Comparison of ENCODE assay signal across 8 cellular contexts in genomic region chr1:156600733-156601121, GRCh38. TPM values are rescaled to one million over a fixed set of nuclear protein-coding genes. Genes with fewer than 3 reads are reported as not detected.
DNase-seq lines count a peak whose midpoint lies in the region; FAIRE-seq and TF ChIP-seq lines count a peak whose summit lies in the region.

No MANE protein-coding gene starts in this region.

- H3K4me2 ChIP-seq in OCI-LY7 (ENCODE audit: low read length) = peak overlapping the region; percentile 91
- H3K4me2 ChIP-seq in endothelial cell of umbilical vein (ENCODE audit: insufficient read depth, low read length) = peak overlapping the region; percentile 76
- H3K4me2 ChIP-seq in neuronal stem cell (ENCODE audit: insufficient read depth, low read length, poor library complexity, severe bottlenecking) = peak overlapping the region; percentile 72

- POLR2A ChIA-PET in CD8-positive, alpha-beta memory T cell (lab: Charles Lee) = interaction anchor here (1.0 to 1.5 kb wide), 4 partner anchors 10 to 143 kb away, joined by 3 to 5 read pairs (median 4); partner anchors contain the start of genes MEF2D and NAXE
- POLR2A ChIA-PET in OCI-LY7 (lab: Charles Lee) = interaction anchor here (0.7 to 4.7 kb wide), 7 partner anchors 9 to 215 kb away, joined by 3 to 27 read pairs (median 4); partner anchors contain the start of genes MEF2D and NAXE
- POLR2A ChIA-PET in endothelial cell of umbilical vein (lab: Charles Lee) = interaction anchor here (1.8 kb wide), 1 partner anchor 9 kb away, joined by 9 read pairs; the partner anchor contains the start of gene NAXE

- H3K14ac ChIP-seq in neuronal stem cell (ENCODE audit: low read length) = no peak overlapping the region

- BruUV-seq in OCI-LY7 (replicated peaks; lab: Mats Ljungman, UMichigan) = TSS peak; percentile 74
- no TSS peak for BruUV-seq in endothelial cell of umbilical vein (replicated peaks; lab: Mats Ljungman, UMichigan)

- H3K9me3 ChIP-seq in CD8-positive, alpha-beta memory T cell (ENCODE audit: low read length) = no peaks in the 10 kb centered on the region
- no peaks in the 10 kb centered on the region for H3K9me3 ChIP-seq in OCI-LY7 (ENCODE audit: low read length)
- no peaks in the 10 kb centered on the region for H3K9me3 ChIP-seq in endothelial cell of umbilical vein (replicated peaks; ENCODE audit: control insufficient read depth, insufficient read depth, low read length)
- H3K9me3 ChIP-seq in neuronal stem cell (replicated peaks in 1 of 2; ENCODE audit: control insufficient read depth in 2 of 2, insufficient read depth in 1 of 2, low read depth in 1 of 2, low read length in 2 of 2) = no peaks in the 10 kb centered on the region

- no CpG with 5 or more reads among the region's 13 CpGs for WGBS in neuronal stem cell (ENCODE audit: extremely low coverage in 2 of 2, insufficient read length in 2 of 2, insufficient replicate concordance in 1 of 2), 2 donors

- H3K79me1 ChIP-seq in neuronal stem cell (ENCODE audit: low read depth, low read length) = peaks cover 4% of the 10 kb centered on the region

- no peaks in the 10 kb centered on the region for H3K27me3 ChIP-seq in CD8-positive, alpha-beta memory T cell (ENCODE audit: insufficient read depth, low read length, poor library complexity, severe bottlenecking)
- H3K27me3 ChIP-seq in endothelial cell of umbilical vein (ENCODE audit: control insufficient read depth in 2 of 2, insufficient read depth in 2 of 2, low read length in 2 of 2) (no peaks in the 10 kb centered on the region), neuronal stem cell (ENCODE audit: control insufficient read depth in 3 of 3, insufficient read depth in 3 of 3, low read depth in 1 of 3, low read length in 3 of 3) (no peaks in the 10 kb centered on the region)

- intact Hi-C loops in OCI-LY7 (cut with micrococcal nuclease; ENCODE audit: unreplicated experiment) (loop anchor here (1.0 kb wide), 1 partner anchor 143 kb away; no protein-coding TSS in a partner anchor), endothelial cell of umbilical vein (cut with micrococcal nuclease) (loop anchor here (1.0 to 2.0 kb wide), 3 partner anchors 7 to 144 kb away; no protein-coding TSS in a partner anchor)

- no peak overlapping the region for H2BK15ac ChIP-seq in neuronal stem cell (ENCODE audit: low read length)

- DNase-seq in CD8-positive, alpha-beta memory T cell = no peak
- no peak for DNase-seq in OCI-LY7 (ENCODE audit: low spot score)
- no peak for DNase-seq in endothelial cell of umbilical vein (ENCODE audit: low read depth, low spot score)
- no peak for DNase-seq in neuronal stem cell (ENCODE audit: low spot score)
- DNase-seq in HCEC 1CT = no peak
- DNase-seq in hepatic stellate cell (ENCODE audit: low spot score) = no peak
- DNase-seq in stimulated activated CD4-positive, alpha-beta T cell treated with anti-CD3 and anti-CD28 coated beads, Interleukin-4, amount 100 ng/mL, for 24 hours = no peak
- no peak for DNase-seq in activated CD4-positive, alpha-beta T cell treated with anti-CD3 and anti-CD28 coated beads for 48 hours

- H2BK5ac ChIP-seq in neuronal stem cell (ENCODE audit: low read length) = no peak overlapping the region

- H3K27ac Mint-ChIP-seq in CD8-positive, alpha-beta memory T cell = peak overlapping the region; percentile 72 to 100 (median 98)

- no peak overlapping the region for H3K18ac ChIP-seq in neuronal stem cell (ENCODE audit: low read length)

- H2BK12ac ChIP-seq in neuronal stem cell (ENCODE audit: low read length) = no peak overlapping the region

- no peak for TF ChIP-seq CTCF in OCI-LY7 (conservative IDR thresholded peaks at IDR 0.05; ENCODE audit: low read length)
- TF ChIP-seq CTCF in endothelial cell of umbilical vein (IDR thresholded peaks at IDR 0.05; ENCODE audit: extremely low read depth in 1 of 2, insufficient read depth in 1 of 2, low read depth in 1 of 2, low read length in 2 of 2) = no peak

- peak overlapping the region; percentile 84 to 100 (median 95) for H3K4me3 Mint-ChIP-seq in CD8-positive, alpha-beta memory T cell

- peaks cover 24% of the 10 kb centered on the region for H3K36me3 ChIP-seq in CD8-positive, alpha-beta memory T cell (ENCODE audit: insufficient read depth, low read length)
- H3K36me3 ChIP-seq in OCI-LY7 (ENCODE audit: insufficient read depth, low read length) (peaks cover 41% of the 10 kb centered on the region), endothelial cell of umbilical vein (ENCODE audit: control insufficient read depth in 2 of 2, extremely low read depth in 1 of 2, insufficient read depth in 2 of 2, low read length in 2 of 2) (peaks cover 0 to 17% of the 10 kb centered on the region in 2 experiments), neuronal stem cell (replicated peaks in 1 of 2; ENCODE audit: control insufficient read depth in 2 of 2, insufficient read depth in 2 of 2, low read length in 2 of 2) (peaks cover 25 to 40% of the 10 kb centered on the region in 2 donors)

- H2AFZ ChIP-seq in OCI-LY7 (ENCODE audit: low read length) (peak overlapping the region; percentile 97; the same call in 1 of the 2 replicates), endothelial cell of umbilical vein (ENCODE audit: low read depth, low read length) (peak overlapping the region; percentile 91), neuronal stem cell (ENCODE audit: low read length) (peak overlapping the region; percentile 93)

- H3K27ac ChIP-seq in CD8-positive, alpha-beta memory T cell (ENCODE audit: low read depth, low read length) = peak overlapping the region; percentile 68
- H3K27ac ChIP-seq in OCI-LY7 (ENCODE audit: low read depth, low read length, poor library complexity, severe bottlenecking) = peak overlapping the region; percentile 69
- H3K27ac ChIP-seq in endothelial cell of umbilical vein (ENCODE audit: insufficient read depth, low read depth, low read length) = peak overlapping the region; percentile 60
- no peak overlapping the region for H3K27ac ChIP-seq in neuronal stem cell (replicated peaks; ENCODE audit: low read length)

- no peak overlapping the region for H3K23ac ChIP-seq in neuronal stem cell (ENCODE audit: low read depth, low read length, poor library complexity)

- peak; percentile 61 for FAIRE-seq in endothelial cell of umbilical vein (lab: Jason Lieb, UNC)

- CTCF ChIA-PET in CD8-positive, alpha-beta memory T cell (lab: Charles Lee) = interaction anchor here (1.2 to 2.5 kb wide), 4 partner anchors 10 to 215 kb away, joined by 4 to 11 read pairs (median 6); partner anchors contain the start of gene NAXE
- CTCF ChIA-PET in OCI-LY7 (lab: Charles Lee; ENCODE audit: unreplicated experiment) (interaction anchor here (0.8 to 1.2 kb wide), 2 partner anchors 9 to 125 kb away, joined by 3 read pairs; partner anchors contain the start of gene NAXE), endothelial cell of umbilical vein (lab: Charles Lee) (interaction anchor here (0.6 to 1.8 kb wide), 5 partner anchors 10 to 215 kb away, joined by 4 to 11 read pairs (median 5); partner anchors contain the start of gene NAXE)

- H3K79me2 ChIP-seq in OCI-LY7 (ENCODE audit: insufficient read depth, low read depth, low read length) (peaks cover 40% of the 10 kb centered on the region), endothelial cell of umbilical vein (ENCODE audit: control insufficient read depth, insufficient read depth, low read length) (peaks cover 19% of the 10 kb centered on the region)

- H2BK120ac ChIP-seq in neuronal stem cell (ENCODE audit: low read depth, low read length) = no peak overlapping the region

- TF ChIP-seq POLR2A in endothelial cell of umbilical vein (IDR thresholded peaks at IDR 0.05; ENCODE audit: low read depth, low read length) = no peak

- H3K9me1 ChIP-seq in endothelial cell of umbilical vein (replicated peaks; ENCODE audit: control insufficient read depth, extremely low read depth, insufficient read depth, low read length) = no peaks in the 10 kb centered on the region

- no peak overlapping the region for H3K4ac ChIP-seq in neuronal stem cell (ENCODE audit: low read length)

- no peak overlapping the region for H4K91ac ChIP-seq in neuronal stem cell (ENCODE audit: low read depth, low read length, poor library complexity)

- dilution Hi-C loops in endothelial cell of umbilical vein (cut with MboI; ENCODE audit: extremely low pct_ligation_motif_present, low sequenced_read_pairs) = no loop called here

- H4K8ac ChIP-seq in neuronal stem cell (ENCODE audit: low read depth, low read length) = no peak overlapping the region

- peaks cover 0 to 44% (median 1%) of the 10 kb centered on the region in 3 donors for H3K36me3 Mint-ChIP-seq in CD8-positive, alpha-beta memory T cell

- no peaks in the 10 kb centered on the region for H4K20me1 ChIP-seq in OCI-LY7 (ENCODE audit: insufficient read depth, low read length)
- H4K20me1 ChIP-seq in endothelial cell of umbilical vein (replicated peaks; ENCODE audit: control insufficient read depth, extremely low read depth, insufficient read depth, low read length) = no peaks in the 10 kb centered on the region

- no peaks in the 10 kb centered on the region for H3K9me3 Mint-ChIP-seq in CD8-positive, alpha-beta memory T cell

- H3K9me2 ChIP-seq in OCI-LY7 (ENCODE audit: insufficient read depth, low read length) = no peaks in the 10 kb centered on the region

- H3K9ac ChIP-seq in endothelial cell of umbilical vein (replicated peaks; ENCODE audit: extremely low read depth, insufficient read depth, low read length) (peak overlapping the region; percentile 79), neuronal stem cell (ENCODE audit: low read depth, low read length, poor library complexity) (no peak overlapping the region)

- H3K4me1 ChIP-seq in CD8-positive, alpha-beta memory T cell (ENCODE audit: insufficient read depth, low read length) = peaks cover 32% of the 10 kb centered on the region
- H3K4me1 ChIP-seq in OCI-LY7 (ENCODE audit: insufficient read depth, low read length, poor library complexity, severe bottlenecking) (peaks cover 26% of the 10 kb centered on the region), endothelial cell of umbilical vein (ENCODE audit: control insufficient read depth, extremely low read depth, insufficient read depth, low read length) (peaks cover 10% of the 10 kb centered on the region), neuronal stem cell (ENCODE audit: control insufficient read depth in 2 of 2, insufficient read depth in 1 of 2, low read depth in 1 of 2, low read length in 2 of 2) (peaks cover 2 to 5% of the 10 kb centered on the region in 2 donors)

- H3K27me3 Mint-ChIP-seq in CD8-positive, alpha-beta memory T cell = no peaks in the 10 kb centered on the region

- peaks cover 34 to 36% (median 35%) of the 10 kb centered on the region in 3 donors for H3K4me1 Mint-ChIP-seq in CD8-positive, alpha-beta memory T cell

- peak overlapping the region; percentile 97 for H3K4me3 ChIP-seq in CD8-positive, alpha-beta memory T cell (ENCODE audit: low read length)
- H3K4me3 ChIP-seq in OCI-LY7 (ENCODE audit: low read depth, low read length, poor library complexity, severe bottlenecking) (peak overlapping the region; percentile 78), endothelial cell of umbilical vein (replicated peaks in 1 of 3; ENCODE audit: insufficient read depth in 1 of 3, low read depth in 1 of 3, low read length in 3 of 3) (peak overlapping the region; percentile 50 to 87 (median 58)), neuronal stem cell (ENCODE audit: low read length in 2 of 2) (peak overlapping the region; percentile 74 to 86)

- H2AK5ac ChIP-seq in neuronal stem cell (ENCODE audit: low read depth, low read length) = no peak overlapping the region

RNA-seq across cellular contexts. Expression of gene GPATCH4, which starts 0.6 kb away (rescaled TPM):
- 100 to 1,000 TPM; 123 to 131 TPM for total RNA-seq in CD8-positive, alpha-beta memory T cell
- 58.7 TPM for polyA plus RNA-seq in CD8-positive, alpha-beta memory T cell
- total RNA-seq in OCI-LY7 (2014; rRNA removed; shearing (Covaris generic)) = 33.3 and 40.9 TPM in 2 replicates
- total RNA-seq in OCI-LY7 (2022) = 38.5 and 51.6 TPM in 2 replicates
- 29.2 and 32.0 TPM in 2 replicates for total RNA-seq in endothelial cell of umbilical vein
- 15.5 and 22.4 TPM in 2 replicates for polyA plus RNA-seq in endothelial cell of umbilical vein
- 30.0 and 42.1 TPM in 2 replicates for polyA plus RNA-seq in endothelial cell of umbilical vein (2011; cell fraction: cytosol; rRNA removed)
- 46.6 and 52.0 TPM in 2 replicates for polyA plus RNA-seq in endothelial cell of umbilical vein (2011; cell fraction: nucleus; rRNA removed)
- polyA plus RNA-seq in endothelial cell of umbilical vein (2012) = 39.0 and 64.5 TPM in 2 replicates
- polyA minus RNA-seq in endothelial cell of umbilical vein = 38.2 and 48.0 TPM in 2 replicates
- 37.6 TPM for polyA minus RNA-seq in endothelial cell of umbilical vein (2011; cell fraction: cytosol; rRNA and poly(A)+ RNA removed)
- 26.2 and 46.5 TPM in 2 replicates for polyA minus RNA-seq in endothelial cell of umbilical vein (2011; cell fraction: nucleus; rRNA and poly(A)+ RNA removed)
- 17.6 TPM for polyA plus RNA-seq in neuronal stem cell (2013, experiment 1 of 2)
- 17.2 TPM for polyA plus RNA-seq in neuronal stem cell (2013, experiment 2 of 2)

RNA-seq across cellular contexts. Expression of gene NAXE, which starts 9.2 kb away (rescaled TPM):
- total RNA-seq in CD8-positive, alpha-beta memory T cell = 10 to 100 TPM; 63.0 to 69.1 TPM
- polyA plus RNA-seq in CD8-positive, alpha-beta memory T cell = 113 TPM
- 71.6 and 81.5 TPM in 2 replicates for total RNA-seq in OCI-LY7 (2014; rRNA removed; shearing (Covaris generic))
- total RNA-seq in OCI-LY7 (2022) (56.1 and 61.1 TPM in 2 replicates), endothelial cell of umbilical vein (74.0 and 76.2 TPM in 2 replicates)
- polyA plus RNA-seq in endothelial cell of umbilical vein = 187 and 210 TPM in 2 replicates
- polyA plus RNA-seq in endothelial cell of umbilical vein (2011; cell fraction: cytosol; rRNA removed) = 143 and 154 TPM in 2 replicates
- 62.0 and 82.1 TPM in 2 replicates for polyA plus RNA-seq in endothelial cell of umbilical vein (2011; cell fraction: nucleus; rRNA removed)
- 90.9 and 109 TPM in 2 replicates for polyA plus RNA-seq in endothelial cell of umbilical vein (2012)
- 97.8 and 109 TPM in 2 replicates for polyA minus RNA-seq in endothelial cell of umbilical vein
- polyA minus RNA-seq in endothelial cell of umbilical vein (2011; cell fraction: cytosol; rRNA and poly(A)+ RNA removed) = 91.6 TPM
- 26.3 and 33.7 TPM in 2 replicates for polyA minus RNA-seq in endothelial cell of umbilical vein (2011; cell fraction: nucleus; rRNA and poly(A)+ RNA removed)
- polyA plus RNA-seq in neuronal stem cell (2013, experiment 1 of 2) = 46.7 TPM
- 47.1 TPM for polyA plus RNA-seq in neuronal stem cell (2013, experiment 2 of 2)

RNA-seq across cellular contexts. Expression of gene HAPLN2, which starts 18.5 kb away (rescaled TPM):
- not detected for total RNA-seq in CD8-positive, alpha-beta memory T cell
- polyA plus RNA-seq in CD8-positive, alpha-beta memory T cell = not detected
- 0.41 and 0.62 TPM in 2 replicates for total RNA-seq in OCI-LY7 (2014; rRNA removed; shearing (Covaris generic))
- total RNA-seq in OCI-LY7 (2022) (1.1 and 1.4 TPM in 2 replicates), endothelial cell of umbilical vein (not detected in 2 replicates)
- polyA plus RNA-seq in endothelial cell of umbilical vein = 0.14 TPM in 1 of 2 replicates, not detected in the other
- polyA plus RNA-seq in endothelial cell of umbilical vein (2011; cell fraction: cytosol; rRNA removed) = not detected in 2 replicates
- polyA plus RNA-seq in endothelial cell of umbilical vein (2011; cell fraction: nucleus; rRNA removed) = 0.68 and 0.70 TPM in 2 replicates
- polyA plus RNA-seq in endothelial cell of umbilical vein (2012) = not detected in 2 replicates
- not detected in 2 replicates for polyA minus RNA-seq in endothelial cell of umbilical vein
- polyA minus RNA-seq in endothelial cell of umbilical vein (2011; cell fraction: cytosol; rRNA and poly(A)+ RNA removed) = not detected
- polyA minus RNA-seq in endothelial cell of umbilical vein (2011; cell fraction: nucleus; rRNA and poly(A)+ RNA removed) = not detected in 2 replicates
- 1.8 TPM for polyA plus RNA-seq in neuronal stem cell (2013, experiment 1 of 2)
- 1.7 TPM for polyA plus RNA-seq in neuronal stem cell (2013, experiment 2 of 2)

RNA-seq across cellular contexts. Expression of gene TTC24, which starts 21.2 kb away (rescaled TPM):
- 1 to 10 TPM; 7.3 to 7.4 TPM for total RNA-seq in CD8-positive, alpha-beta memory T cell
- 2.3 TPM for polyA plus RNA-seq in CD8-positive, alpha-beta memory T cell
- total RNA-seq in OCI-LY7 (2014; rRNA removed; shearing (Covaris generic)) = 2.8 and 3.6 TPM in 2 replicates
- total RNA-seq in OCI-LY7 (2022) (11.9 and 12.4 TPM in 2 replicates), endothelial cell of umbilical vein (not detected in 2 replicates)
- polyA plus RNA-seq in endothelial cell of umbilical vein = not detected in 2 replicates
- not detected in 2 replicates for polyA plus RNA-seq in endothelial cell of umbilical vein (2011; cell fraction: cytosol; rRNA removed)
- polyA plus RNA-seq in endothelial cell of umbilical vein (2011; cell fraction: nucleus; rRNA removed) = not detected in 2 replicates
- polyA plus RNA-seq in endothelial cell of umbilical vein (2012) = not detected in 2 replicates
- polyA minus RNA-seq in endothelial cell of umbilical vein = not detected in 2 replicates
- polyA minus RNA-seq in endothelial cell of umbilical vein (2011; cell fraction: cytosol; rRNA and poly(A)+ RNA removed) = not detected
- polyA minus RNA-seq in endothelial cell of umbilical vein (2011; cell fraction: nucleus; rRNA and poly(A)+ RNA removed) = not detected in 2 replicates
- not detected for polyA plus RNA-seq in neuronal stem cell (2013, experiment 1 of 2)
- polyA plus RNA-seq in neuronal stem cell (2013, experiment 2 of 2) = not detected

RNA-seq across cellular contexts. Expression of gene IQGAP3, which starts 28.4 kb away (rescaled TPM):
- 1 to 10 TPM; 4.4 to 4.7 TPM for total RNA-seq in CD8-positive, alpha-beta memory T cell
- not detected for polyA plus RNA-seq in CD8-positive, alpha-beta memory T cell
- 22.4 and 26.1 TPM in 2 replicates for total RNA-seq in OCI-LY7 (2014; rRNA removed; shearing (Covaris generic))
- total RNA-seq in OCI-LY7 (2022) = 28.7 and 37.1 TPM in 2 replicates
- total RNA-seq in endothelial cell of umbilical vein = 48.6 and 60.7 TPM in 2 replicates
- polyA plus RNA-seq in endothelial cell of umbilical vein = 28.3 and 30.2 TPM in 2 replicates
- 17.1 and 17.2 TPM in 2 replicates for polyA plus RNA-seq in endothelial cell of umbilical vein (2011; cell fraction: cytosol; rRNA removed)
- polyA plus RNA-seq in endothelial cell of umbilical vein (2011; cell fraction: nucleus; rRNA removed) = 198 and 249 TPM in 2 replicates
- polyA plus RNA-seq in endothelial cell of umbilical vein (2012) = 9.9 and 15.9 TPM in 2 replicates
- 47.2 and 48.6 TPM in 2 replicates for polyA minus RNA-seq in endothelial cell of umbilical vein
- polyA minus RNA-seq in endothelial cell of umbilical vein (2011; cell fraction: cytosol; rRNA and poly(A)+ RNA removed) = 18.8 TPM
- 41.1 and 61.1 TPM in 2 replicates for polyA minus RNA-seq in endothelial cell of umbilical vein (2011; cell fraction: nucleus; rRNA and poly(A)+ RNA removed)
- polyA plus RNA-seq in neuronal stem cell (2013, experiment 1 of 2) = 13.1 TPM
- polyA plus RNA-seq in neuronal stem cell (2013, experiment 2 of 2) = 12.7 TPM
